ENCODE assay signal across 8 cellular contexts in the genomic region with DNA sequence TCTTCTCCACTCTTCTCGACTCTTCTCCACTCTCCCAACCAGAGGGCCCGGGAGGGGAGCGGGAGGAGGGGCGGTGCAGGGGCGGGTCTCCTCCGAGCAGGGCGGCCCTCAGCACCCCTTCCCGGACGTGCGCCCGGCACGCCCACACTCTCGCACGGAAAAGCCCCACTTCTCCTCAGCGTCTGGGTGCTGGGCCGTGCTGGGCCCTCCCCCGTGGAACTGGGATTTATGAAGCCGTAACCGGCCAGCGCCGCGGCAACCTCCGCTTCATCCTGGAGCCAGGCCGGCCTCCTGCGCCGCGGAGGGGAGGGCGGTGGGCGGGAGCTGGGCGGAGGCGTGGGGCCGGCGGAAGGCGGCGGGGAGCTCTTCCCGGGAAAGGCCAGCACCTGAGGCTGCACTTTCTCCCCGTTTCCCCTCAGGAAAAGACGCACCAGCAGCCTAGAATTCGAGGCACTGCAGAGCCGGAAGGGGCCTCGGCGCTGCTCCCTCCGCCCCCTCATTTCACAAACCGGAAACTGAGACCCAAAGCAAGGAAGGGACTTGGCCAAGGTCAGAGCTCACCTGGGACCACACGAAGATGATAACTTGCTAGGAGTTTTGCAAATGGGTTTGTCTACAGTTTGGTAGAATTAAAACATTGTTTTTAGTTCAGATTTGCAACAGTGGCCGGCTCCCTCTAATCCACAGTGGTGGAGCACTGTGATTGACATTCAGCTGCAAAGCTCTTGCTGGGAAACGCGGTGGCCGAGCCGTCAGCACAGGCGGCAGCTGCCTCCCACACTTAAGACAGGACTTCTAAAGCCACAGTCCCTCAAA. TPM values are rescaled to one million over a fixed set of nuclear protein-coding genes. Genes with fewer than 3 reads are reported as not detected.
DNase-seq lines count a peak whose midpoint lies in the region; TF ChIP-seq lines count a peak whose summit lies in the region.

No MANE protein-coding gene starts in this region.

- H3K36me3 ChIP-seq in muscle layer of colon (ENCODE audit: insufficient read depth, low read length) (no peaks in the 10 kb centered on the region), stomach (no peaks in the 10 kb centered on the region)

- H3K4me3 ChIP-seq in epithelial cell of proximal tubule (ENCODE audit: low read depth, low read length) (peak overlapping the region; percentile 59), muscle layer of colon (ENCODE audit: low read depth in 1 of 2, low read length in 2 of 2) (peak overlapping the region; percentile 46 to 51), stomach (peak overlapping the region; percentile 55 to 67 (median 62))

- WGBS in stomach, 5 donors, result 0 to 1% (median 0%) methylated on average over 22 to 51 of the region's 51 CpGs

- no peak for TF ChIP-seq POLR2A in stomach (IDR thresholded peaks at IDR 0.05)

- intact Hi-C loops in stomach (cut with DNase I; ENCODE audit: low total_unique reads), result no loop called here

- H3K27ac ChIP-seq in muscle layer of colon (ENCODE audit: low read depth, low read length), result peak overlapping the region; percentile 90
- peak overlapping the region; percentile 86 to 96 (median 88) for H3K27ac ChIP-seq in stomach

- TF ChIP-seq CTCF in epithelial cell of proximal tubule (conservative IDR thresholded peaks at IDR 0.05; ENCODE audit: low read depth, low read length) (no peak), stomach (IDR thresholded peaks at IDR 0.05) (no peak)

- H3K9ac ChIP-seq in muscle layer of colon (ENCODE audit: low read length), result peak overlapping the region; percentile 29

- no peak for TF ChIP-seq EP300 in stomach (IDR thresholded peaks at IDR 0.05)

- DNase-seq in GM03348 (ENCODE audit: low spot score), result peak; percentile 88
- DNase-seq in HEK293T (ENCODE audit: extremely low spot score), result peak; percentile 60
- peak; percentile 29 for DNase-seq in NCI-H2029 treated with DMSO at 0.1 percent for 48 hours (lab: John Stamatoyannopoulos, UW)
- peak; percentile 47 for DNase-seq in activated T-cell treated with anti-CD3 and anti-CD28 coated beads for 1 hour (ENCODE audit: low read depth)
- DNase-seq in epithelial cell of proximal tubule (ENCODE audit: low read depth), result no peak
- peak; percentile 65 for DNase-seq in stomach
- no peak for DNase-seq in GDM1 (lab: John Stamatoyannopoulos, UW)

- H3K9me3 ChIP-seq in muscle layer of colon (ENCODE audit: low read length) (no peaks in the 10 kb centered on the region), stomach (no peaks in the 10 kb centered on the region)

- POLR2A ChIA-PET in HEK293T (lab: Yijun Ruan, JAX), result interaction anchor here (0.7 to 1.8 kb wide), 6 partner anchors 9 to 187 kb away, joined by 3 to 7 read pairs (median 4); partner anchors contain the start of genes NCAPD3 and VPS26B

- no peaks in the 10 kb centered on the region for H3K27me3 ChIP-seq in muscle layer of colon (ENCODE audit: control insufficient read depth in 1 of 2, insufficient read depth in 2 of 2, low read length in 2 of 2)
- H3K27me3 ChIP-seq in stomach, result no peaks in the 10 kb centered on the region

- CTCF ChIA-PET in HEK293T (lab: Yijun Ruan, JAX), result no interaction called here

- H3K4me1 ChIP-seq in muscle layer of colon (ENCODE audit: insufficient read depth, low read length) (peaks cover 86% of the 10 kb centered on the region), stomach (peaks cover 48 to 97% (median 81%) of the 10 kb centered on the region in 4 donors)

TF ChIP-seq in HEK293T, 16 proteins besides CTCF, POLR2A, EP300 and RAD21:
- TF ChIP-seq ZNF384 (IDR thresholded peaks at IDR 0.05) (no peak), LEF1 (IDR thresholded peaks at IDR 0.05; ENCODE audit: borderline replicate concordance) (no peak), HDGF (IDR thresholded peaks at IDR 0.05; ENCODE audit: borderline replicate concordance) (no peak), L3MBTL2 (conservative IDR thresholded peaks at IDR 0.05) (peak; percentile 58; the same call in 1 of the 2 replicates), SUZ12 (IDR thresholded peaks at IDR 0.05) (no peak), NFRKB (IDR thresholded peaks at IDR 0.05) (no peak), ARNT (IDR thresholded peaks at IDR 0.05) (no peak), CTBP1 (IDR thresholded peaks at IDR 0.05; ENCODE audit: borderline replicate concordance) (no peak), FOXM1 (IDR thresholded peaks at IDR 0.05; ENCODE audit: borderline replicate concordance) (no peak), FOXK2 (IDR thresholded peaks at IDR 0.05) (no peak), ELF4 (IDR thresholded peaks at IDR 0.05) (no peak), SP1 (IDR thresholded peaks at IDR 0.05) (peak; percentile 99), BHLHE40 (IDR thresholded peaks at IDR 0.05; ENCODE audit: borderline replicate concordance) (no peak), TARDBP (IDR thresholded peaks at IDR 0.05) (no peak), FOXA1 (IDR thresholded peaks at IDR 0.05) (no peak)
- TF ChIP-seq, protein P1, sequence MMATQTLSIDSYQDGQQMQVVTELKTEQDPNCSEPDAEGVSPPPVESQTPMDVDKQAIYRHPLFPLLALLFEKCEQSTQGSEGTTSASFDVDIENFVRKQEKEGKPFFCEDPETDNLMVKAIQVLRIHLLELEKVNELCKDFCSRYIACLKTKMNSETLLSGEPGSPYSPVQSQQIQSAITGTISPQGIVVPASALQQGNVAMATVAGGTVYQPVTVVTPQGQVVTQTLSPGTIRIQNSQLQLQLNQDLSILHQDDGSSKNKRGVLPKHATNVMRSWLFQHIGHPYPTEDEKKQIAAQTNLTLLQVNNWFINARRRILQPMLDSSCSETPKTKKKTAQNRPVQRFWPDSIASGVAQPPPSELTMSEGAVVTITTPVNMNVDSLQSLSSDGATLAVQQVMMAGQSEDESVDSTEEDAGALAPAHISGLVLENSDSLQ (IDR thresholded peaks at IDR 0.05), result peak; percentile 84
TF ChIP-seq in HEK293T: peak in this region for 3.

RNA-seq across cellular contexts. Expression of gene JAM3, which starts 31.6 kb away (rescaled TPM):
- total RNA-seq in epithelial cell of proximal tubule (22.0 and 24.2 TPM in 2 replicates), stomach (10 to 100 TPM; 18.5 to 83.4 (median 44.2) TPM)
- polyA plus RNA-seq in stomach, result 10 to 100 TPM in 1 of 3 donors, 1 to 10 TPM in 2; 4.0 to 10.8 (median 5.7) TPM

Comparison
In these comparisons a context has a peak if more than half of its experiments do, and no peak if none do; other contexts are left out.
1. DNase-seq: peak in GM03348 (single experiment), HEK293T (single experiment), NCI-H2029 treated with DMSO at 0.1 percent for 48 hours (single experiment), activated T-cell treated with anti-CD3 and anti-CD28 coated beads for 1 hour (single experiment) and stomach (single experiment); none in epithelial cell of proximal tubule (single experiment) and GDM1 (single experiment).
2. Peak in every context shown above with its lines, with median percentiles within 50 percentile points of each other: H3K4me3 ChIP-seq.